ENCODE assay signal across 11 cellular contexts in genomic region chrX:124986284-124986683, GRCh38. TPM values are rescaled to one million over a fixed set of nuclear protein-coding genes. Genes with fewer than 3 reads are reported as not detected.
"Had no signal": no experiment of that assay in that cellular context is flagged by ENCODE, and none has a peak within 500 bp of the region (broad histone marks: within the 10 kb centered on the region; RNA-seq: fewer than 3 reads in every experiment).

No MANE protein-coding gene starts in this region.

- ATAC-seq: GM23338, HCT116 had no signal

- H3K9me3 ChIP-seq: HAP-1 had no signal

- H3K9me3 Mint-ChIP-seq: GM23338, H9 had no signal

- H3K4me3 Mint-ChIP-seq: GM23338, H9, HFFc6 had no signal

- H3K27ac ChIP-seq: GM23248 had no signal

- H3K9ac ChIP-seq: GM23248 had no signal

- H3K4me1 Mint-ChIP-seq: GM23338 had no signal

- H3K4me2 ChIP-seq: GM23338 had no signal

- H3K4me1 ChIP-seq: HAP-1 had no signal

- DNase-seq: GM23248, GOT3, H7, H9, HCEC 1CT, HFFc6 had no signal

- H2AFZ ChIP-seq: GM23248, GM23338 had no signal

- H3K36me3 ChIP-seq: HAP-1 had no signal

- FAIRE-seq: H1, H54 had no signal

- H3K27ac Mint-ChIP-seq: GM23338, H9, HFFc6 had no signal

- H3K4me3 ChIP-seq: GM23248, GM23338, HAP-1 had no signal

RNA-seq across cellular contexts. Expression of gene TENM1, which starts 22.7 kb away (rescaled TPM):
- total RNA-seq: GM23248, HFFc6 had no signal
- polyA plus RNA-seq: GM23248 had no signal
